ENCODE assay signal across 12 cellular contexts in genomic region chr12:10600988-10601387, GRCh38. TPM values are rescaled to one million over a fixed set of nuclear protein-coding genes. Genes with fewer than 3 reads are reported as not detected.
DNase-seq lines count a peak whose midpoint lies in the region; ATAC-seq and TF ChIP-seq lines count a peak whose summit lies in the region.
"Had no signal": no experiment of that assay in that cellular context is flagged by ENCODE, and none has a peak within 500 bp of the region (broad histone marks: within the 10 kb centered on the region; RNA-seq: fewer than 3 reads in every experiment).

No MANE protein-coding gene starts in this region.

- no peaks in the 10 kb centered on the region for H3K9me3 Mint-ChIP-seq in activated CD8-positive, alpha-beta memory T cell treated with anti-CD3 and anti-CD28 coated beads, Interleukin-2, amount 10 ng/mL, durations not matched to agents 7 days and 5 days (ENCODE audit: low read depth)
- no peaks in the 10 kb centered on the region for H3K9me3 Mint-ChIP-seq in effector memory CD8-positive, alpha-beta T cell
- H3K9me3 Mint-ChIP-seq in nephron progenitor cell: no peaks in the 10 kb centered on the region

- peak; percentile 45 for ATAC-seq in activated CD8-positive, alpha-beta memory T cell treated with anti-CD3 and anti-CD28 coated beads, Interleukin-2, amount 10 ng/mL, durations not matched to agents 7 days and 5 days
- peak; percentile 65 for ATAC-seq in effector memory CD8-positive, alpha-beta T cell (replicated peaks)
- ATAC-seq in HG03432 (IDR thresholded peaks at IDR 0.05; ENCODE audit: unreplicated experiment): no peak

- H3K4me3 Mint-ChIP-seq in activated CD8-positive, alpha-beta memory T cell treated with anti-CD3 and anti-CD28 coated beads, Interleukin-2, amount 10 ng/mL, durations not matched to agents 7 days and 5 days: peak overlapping the region; percentile 59
- H3K4me3 Mint-ChIP-seq in effector memory CD8-positive, alpha-beta T cell: peak overlapping the region; percentile 24 to 73
- H3K4me3 Mint-ChIP-seq in nephron progenitor cell: no peak overlapping the region
- H3K4me3 Mint-ChIP-seq: B cell had no signal

- peaks cover 34% of the 10 kb centered on the region for H3K4me1 Mint-ChIP-seq in activated CD8-positive, alpha-beta memory T cell treated with anti-CD3 and anti-CD28 coated beads, Interleukin-2, amount 10 ng/mL, durations not matched to agents 7 days and 5 days
- peaks cover 10 to 46% of the 10 kb centered on the region in 2 donors for H3K4me1 Mint-ChIP-seq in effector memory CD8-positive, alpha-beta T cell (ENCODE audit: low read depth in 2 of 2)
- no peaks in the 10 kb centered on the region for H3K4me1 Mint-ChIP-seq in nephron progenitor cell
- H3K4me1 Mint-ChIP-seq: B cell had no signal

- CTCF ChIA-PET in activated CD8-positive, alpha-beta memory T cell treated with anti-CD3 and anti-CD28 coated beads, Interleukin-2, amount 10 ng/mL, durations not matched to agents 7 days and 5 days (lab: Charles Lee): no interaction called here

- no peak for TF ChIP-seq CTCF in nephron progenitor cell (IDR thresholded peaks at IDR 0.05)

- peak overlapping the region; percentile 73 for H3K27ac Mint-ChIP-seq in activated CD8-positive, alpha-beta memory T cell treated with anti-CD3 and anti-CD28 coated beads, Interleukin-2, amount 10 ng/mL, durations not matched to agents 7 days and 5 days
- peak overlapping the region; percentile 23 to 87 for H3K27ac Mint-ChIP-seq in effector memory CD8-positive, alpha-beta T cell
- H3K27ac Mint-ChIP-seq in nephron progenitor cell: peak overlapping the region; percentile 30
- H3K27ac Mint-ChIP-seq: B cell had no signal

- no peak for DNase-seq in activated CD8-positive, alpha-beta memory T cell treated with anti-CD3 and anti-CD28 coated beads, Interleukin-2, amount 10 ng/mL, durations not matched to agents 7 days and 5 days
- no peak for DNase-seq in activated CD8-positive, alpha-beta memory T cell treated with anti-CD3 and anti-CD28 coated beads, Interleukin-2, amount 50 U/mL, for 48 hours
- no peak for DNase-seq in effector memory CD8-positive, alpha-beta T cell
- DNase-seq in nephron progenitor cell (no peak), DMS 273 (lab: John Stamatoyannopoulos, UW; ENCODE audit: unreplicated experiment) (no peak), amniotic stem cell (lab: John Stamatoyannopoulos, UW) (no peak)
- DNase-seq: Caco-2, DMS153, DMS79 treated with DMSO at 0.1 percent for 48 hours, GF-D8 had no signal

- peaks cover 51% of the 10 kb centered on the region for H3K36me3 Mint-ChIP-seq in activated CD8-positive, alpha-beta memory T cell treated with anti-CD3 and anti-CD28 coated beads, Interleukin-2, amount 10 ng/mL, durations not matched to agents 7 days and 5 days
- H3K36me3 Mint-ChIP-seq in effector memory CD8-positive, alpha-beta T cell (ENCODE audit: insufficient read depth): peaks cover 11% of the 10 kb centered on the region
- H3K36me3 Mint-ChIP-seq in nephron progenitor cell (ENCODE audit: low read depth): peaks cover 17% of the 10 kb centered on the region

- H3K27me3 Mint-ChIP-seq in activated CD8-positive, alpha-beta memory T cell treated with anti-CD3 and anti-CD28 coated beads, Interleukin-2, amount 10 ng/mL, durations not matched to agents 7 days and 5 days: no peaks in the 10 kb centered on the region
- no peaks in the 10 kb centered on the region for H3K27me3 Mint-ChIP-seq in effector memory CD8-positive, alpha-beta T cell
- H3K27me3 Mint-ChIP-seq in nephron progenitor cell (ENCODE audit: low read depth, poor library complexity): no peaks in the 10 kb centered on the region
- H3K27me3 Mint-ChIP-seq: B cell had no signal

RNA-seq across cellular contexts. Expression of gene MAGOHB, which starts 12.4 kb away (rescaled TPM):
- total RNA-seq in activated CD8-positive, alpha-beta memory T cell treated with anti-CD3 and anti-CD28 coated beads, Interleukin-2, amount 10 ng/mL, durations not matched to agents 7 days and 5 days: 10 to 100 TPM; 53.3 to 77.2 TPM
